Comparison of ENCODE assay signal across 20 cellular contexts in genomic region chr9:32884482-32884881, GRCh38.
"Had no signal": no experiment of that assay in that cellular context is flagged by ENCODE, and none has a peak within 500 bp of the region (broad histone marks: within the 10 kb centered on the region; RNA-seq: fewer than 3 reads in every experiment).

No MANE protein-coding gene starts in this region.

- DNase-seq: islet precursor cell; left ventricle myocardium inferior; midbrain; mucosa of descending colon; naive thymus-derived CD4-positive, alpha-beta T cell; ovary; right lobe of liver; stimulated activated CD4-positive, alpha-beta T cell treated with anti-CD3 and anti-CD28 coated beads, Interleukin-12 subunit alpha, Interleukin-12 subunit beta, amount 100 ng/mL, for 4 hours; stimulated activated CD4-positive, alpha-beta T cell treated with anti-CD3 and anti-CD28 coated beads, Interleukin-15, amount 100 ng/mL, for 24 hours; stimulated activated CD4-positive, alpha-beta T cell treated with anti-CD3 and anti-CD28 coated beads, Interleukin-2, amount 100 ng/mL, for 24 hours; stimulated activated CD4-positive, alpha-beta T cell treated with anti-CD3 and anti-CD28 coated beads, Interleukin-4, amount 100 ng/mL, for 1 hour; stimulated activated naive B cell treated with anti-CD40 and anti-IgM and Interleukin-4, amounts not matched to agents 10 μg/mL and 1 μg/mL and 100 μg/mL, for 72 hours; stimulated activated naive CD8-positive, alpha-beta T cell treated with anti-CD3 and anti-CD28 coated beads, Interleukin-15, Interleukin-2, amounts not matched to agents 100 U/mL and 50 U/mL, for 24 hours; stomach; testis; thyroid gland; transverse colon; upper lobe of left lung had no signal

- H3K27me3 Mint-ChIP-seq: progenitor cell of endocrine pancreas had no signal

- ATAC-seq: mucosa of descending colon; naive thymus-derived CD4-positive, alpha-beta T cell; natural killer cell treated with Interleukin-12 subunit alpha and Interleukin-12 subunit beta and Interleukin-15 and Interleukin-18, amount 100 ng/mL, for 72 hours; stimulated activated naive B cell treated with anti-CD40 and anti-IgM and Interleukin-4, amounts not matched to agents 10 μg/mL and 1 μg/mL and 100 μg/mL, for 72 hours; stimulated activated naive CD8-positive, alpha-beta T cell treated with anti-CD3 and anti-CD28 coated beads, Interleukin-15, Interleukin-2, amounts not matched to agents 100 U/mL and 50 U/mL, for 24 hours had no signal

- H3K36me3 Mint-ChIP-seq: natural killer cell treated with Interleukin-12 subunit alpha and Interleukin-12 subunit beta and Interleukin-15 and Interleukin-18, amount 100 ng/mL, for 72 hours had no signal

- H3K4me1 Mint-ChIP-seq: naive thymus-derived CD4-positive, alpha-beta T cell; stimulated activated naive B cell treated with anti-CD40 and anti-IgM and Interleukin-4, amounts not matched to agents 10 μg/mL and 1 μg/mL and 100 μg/mL, for 72 hours had no signal

- H3K27ac Mint-ChIP-seq: naive thymus-derived CD4-positive, alpha-beta T cell; natural killer cell treated with Interleukin-12 subunit alpha and Interleukin-12 subunit beta and Interleukin-15 and Interleukin-18, amount 100 ng/mL, for 72 hours; progenitor cell of endocrine pancreas; stimulated activated naive B cell treated with anti-CD40 and anti-IgM and Interleukin-4, amounts not matched to agents 10 μg/mL and 1 μg/mL and 100 μg/mL, for 72 hours had no signal

- H3K9me3 Mint-ChIP-seq: naive thymus-derived CD4-positive, alpha-beta T cell; natural killer cell treated with Interleukin-12 subunit alpha and Interleukin-12 subunit beta and Interleukin-15 and Interleukin-18, amount 100 ng/mL, for 72 hours; stimulated activated naive B cell treated with anti-CD40 and anti-IgM and Interleukin-4, amounts not matched to agents 10 μg/mL and 1 μg/mL and 100 μg/mL, for 72 hours had no signal

- H3K4me3 Mint-ChIP-seq: naive thymus-derived CD4-positive, alpha-beta T cell; natural killer cell treated with Interleukin-12 subunit alpha and Interleukin-12 subunit beta and Interleukin-15 and Interleukin-18, amount 100 ng/mL, for 72 hours; stimulated activated naive B cell treated with anti-CD40 and anti-IgM and Interleukin-4, amounts not matched to agents 10 μg/mL and 1 μg/mL and 100 μg/mL, for 72 hours had no signal
